ENCODE assay signal across 9 cellular contexts in the genomic region with DNA sequence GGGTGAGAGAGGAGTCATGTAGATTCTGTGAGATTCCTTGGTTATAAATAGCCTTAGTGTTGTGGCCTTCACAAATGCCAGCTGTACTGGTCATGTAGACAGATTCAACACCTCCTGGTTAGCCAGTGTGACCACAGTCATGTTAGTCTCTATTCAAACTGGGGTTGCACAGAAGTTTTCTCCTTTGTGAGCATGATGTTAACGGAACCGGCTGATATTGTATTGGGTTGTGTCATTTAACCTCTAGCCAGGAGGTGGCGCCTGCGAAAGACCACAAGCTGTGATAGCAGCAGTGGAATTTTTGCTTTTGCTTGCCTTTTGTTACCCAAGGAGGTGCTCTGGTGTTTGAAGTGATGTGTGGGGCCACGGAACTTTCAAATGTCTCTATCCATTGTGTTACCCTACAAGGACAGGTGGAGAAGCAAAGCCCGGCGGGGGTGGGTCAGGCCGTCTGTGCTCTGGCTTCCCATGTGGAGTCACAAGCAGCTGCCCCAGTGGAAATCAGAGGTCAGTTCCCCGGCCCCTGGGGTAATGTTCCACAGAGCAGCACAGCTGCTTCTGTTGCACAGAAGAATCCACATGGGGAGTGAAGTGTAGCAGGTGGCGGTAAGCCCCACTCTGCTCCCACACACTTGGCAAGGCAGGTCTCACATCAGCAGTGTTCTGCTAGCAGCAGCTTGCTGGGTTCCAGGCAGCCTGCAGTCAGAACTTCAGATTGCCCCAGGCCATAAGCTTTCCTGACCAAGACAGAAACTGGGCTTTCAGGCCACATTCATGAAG.
DNase-seq lines count a peak whose midpoint lies in the region; ATAC-seq and TF ChIP-seq lines count a peak whose summit lies in the region.
"Had no signal": no experiment of that assay in that cellular context is flagged by ENCODE, and none has a peak within 500 bp of the region (broad histone marks: within the 10 kb centered on the region; RNA-seq: fewer than 3 reads in every experiment).

No MANE protein-coding gene starts in this region.

- peak; percentile 84 for TF ChIP-seq CTCF in BE2C (IDR thresholded peaks at IDR 0.05; ENCODE audit: low read depth, low read length)
- peak; percentile 30; the same call in 1 of the 2 replicates for TF ChIP-seq CTCF in HEK293 (tag by site-specific recombination; IDR thresholded peaks at IDR 0.05)
- TF ChIP-seq CTCF in VCaP (conservative IDR thresholded peaks at IDR 0.05) = peak; percentile 85
- peak; percentile 73 for TF ChIP-seq CTCF in foreskin keratinocyte (conservative IDR thresholded peaks at IDR 0.05)
- TF ChIP-seq CTCF in osteocyte (IDR thresholded peaks at IDR 0.05) = peak; percentile 61

- CTCF ChIA-PET in HEK293 (lab: Yijun Ruan, JAX) = interaction anchor here (0.6 to 2.0 kb wide), 18 partner anchors 9 to 1940 kb away, joined by 3 to 13 read pairs (median 3); a partner anchor contains a TSS

- H3K27me3 ChIP-seq in BE2C (no peaks in the 10 kb centered on the region), foreskin keratinocyte (no peaks in the 10 kb centered on the region)

- H3K27ac ChIP-seq in HEK293 (ENCODE audit: extremely low read depth, low read depth, low read length) (no peak overlapping the region), VCaP (no peak overlapping the region), foreskin keratinocyte (no peak overlapping the region)
- H3K27ac ChIP-seq: epithelial cell of prostate had no signal

- no peaks in the 10 kb centered on the region for H3K36me3 ChIP-seq in BE2C
- H3K36me3 ChIP-seq in HEK293 (ENCODE audit: control insufficient read depth in 2 of 2, insufficient read depth in 1 of 2, low read length in 2 of 2) = no peaks in the 10 kb centered on the region

- H3K4me1 ChIP-seq in BE2C = no peaks in the 10 kb centered on the region
- no peaks in the 10 kb centered on the region for H3K4me1 ChIP-seq in HEK293 (ENCODE audit: control insufficient read depth, insufficient read depth, low read length)
- H3K4me1 ChIP-seq in foreskin keratinocyte = no peaks in the 10 kb centered on the region

- POLR2A ChIA-PET in HEK293 (lab: Yijun Ruan, JAX) = interaction anchor here (1.7 kb wide), 1 partner anchor 112 kb away, joined by 11 read pairs; a partner anchor contains a TSS

- no peaks in the 10 kb centered on the region for H3K9me3 ChIP-seq in BE2C
- no peaks in the 10 kb centered on the region for H3K9me3 ChIP-seq in HEK293 (ENCODE audit: control insufficient read depth, insufficient read depth, low read depth, low read length)

- DNase-seq in BE2C = peak; percentile 68
- peak in 1 of 2 donors; percentile 32 for DNase-seq in foreskin keratinocyte
- DNase-seq in osteocyte (ENCODE audit: extremely low spot score, unreplicated experiment) = no peak
- DNase-seq in NCI-H146 treated with DMSO at 0.1 percent for 48 hours (lab: John Stamatoyannopoulos, UW; ENCODE audit: unreplicated experiment) = no peak
- DNase-seq in NCI-H1436 (lab: John Stamatoyannopoulos, UW) = no peak

- H3K36me3 Mint-ChIP-seq in osteocyte (ENCODE audit: unreplicated experiment) = no peaks in the 10 kb centered on the region

- H3K4me3 Mint-ChIP-seq in osteocyte (ENCODE audit: unreplicated experiment) = no peak overlapping the region

- H3K4me3 ChIP-seq in BE2C (ENCODE audit: low read depth, low read length) = no peak overlapping the region
- H3K4me3 ChIP-seq in HEK293 (ENCODE audit: low read depth, low read length) = no peak overlapping the region

- H3K4me1 Mint-ChIP-seq in osteocyte (ENCODE audit: unreplicated experiment) = peaks cover 2% of the 10 kb centered on the region

- ATAC-seq in foreskin keratinocyte (peak; percentile 74), HG03196 (IDR thresholded peaks at IDR 0.05; ENCODE audit: unreplicated experiment) (no peak)

- H3K27me3 Mint-ChIP-seq in osteocyte (ENCODE audit: unreplicated experiment) = peaks cover 24% of the 10 kb centered on the region

- H3K27ac Mint-ChIP-seq in osteocyte (ENCODE audit: unreplicated experiment) = no peak overlapping the region

- H3K9me3 Mint-ChIP-seq in osteocyte (ENCODE audit: unreplicated experiment) = peaks cover 10% of the 10 kb centered on the region

TF ChIP-seq in HEK293, 187 proteins besides CTCF, POLR2A, EP300 and RAD21:
- TF ChIP-seq KLF9 (tag by site-specific recombination; IDR thresholded peaks at IDR 0.05; ENCODE audit: low read depth) (no peak), ZNF654 (tag by site-specific recombination; IDR thresholded peaks at IDR 0.05; ENCODE audit: low read depth) (peak; percentile 48)

Comparison
In these comparisons a context has a peak if more than half of its experiments do, and no peak if none do; other contexts are left out.
1. CTCF ChIP-seq: peak in every context shown above with its lines; median percentile 85 in VCaP; 84 in BE2C; 73 in foreskin keratinocyte; 61 in osteocyte; 30 in HEK293.